In genomic region chr12:2688381-2688881, GRCh38 we compare ENCODE assay signal across 23 cellular contexts.
DNase-seq lines count a peak whose midpoint lies in the region; TF ChIP-seq lines count a peak whose summit lies in the region.
"Had no signal": no experiment of that assay in that cellular context is flagged by ENCODE, and none has a peak within 500 bp of the region (broad histone marks: within the 10 kb centered on the region; RNA-seq: fewer than 3 reads in every experiment).

No MANE protein-coding gene starts in this region.

- no peak overlapping the region for H4K91ac ChIP-seq in neuronal stem cell (ENCODE audit: low read depth, low read length, poor library complexity)

- peaks cover 10% of the 10 kb centered on the region for H3K27me3 ChIP-seq in H7 (ENCODE audit: control insufficient read depth, insufficient read depth, low read length)
- no peaks in the 10 kb centered on the region for H3K27me3 ChIP-seq in Loucy (ENCODE audit: insufficient read depth, low read length, poor library complexity, severe bottlenecking)
- H3K27me3 ChIP-seq in esophagus muscularis mucosa = peaks cover 0 to 3% (median 0%) of the 10 kb centered on the region in 4 donors
- peaks cover 0 to 54% (median 9%) of the 10 kb centered on the region in 3 experiments for H3K27me3 ChIP-seq in neuronal stem cell (ENCODE audit: control insufficient read depth in 3 of 3, insufficient read depth in 3 of 3, low read depth in 1 of 3, low read length in 3 of 3)

- H3K4me3 ChIP-seq in H7 (ENCODE audit: insufficient read depth, low read depth, low read length) = no peak overlapping the region
- H3K4me3 ChIP-seq in Loucy (ENCODE audit: low read length, poor library complexity, severe bottlenecking) = no peak overlapping the region
- H3K4me3 ChIP-seq in esophagus muscularis mucosa = no peak overlapping the region
- H3K4me3 ChIP-seq in neuronal stem cell (ENCODE audit: low read length in 2 of 2) = no peak overlapping the region
- H3K4me3 ChIP-seq: PC-9, SJCRH30 had no signal

- 93% methylated on average over 17 of the region's 19 CpGs for WGBS in esophagus muscularis mucosa
- no CpG with 5 or more reads among the region's 19 CpGs for WGBS in neuronal stem cell (ENCODE audit: extremely low coverage in 2 of 2, insufficient read length in 2 of 2, insufficient replicate concordance in 1 of 2), 2 donors

- no peak overlapping the region for H2BK15ac ChIP-seq in neuronal stem cell (ENCODE audit: low read length)

- H3K79me2 ChIP-seq in Loucy (ENCODE audit: insufficient read depth, low read length) = peaks cover 12% of the 10 kb centered on the region; the same call in 1 of the 2 replicates

- H3K79me1 ChIP-seq in neuronal stem cell (ENCODE audit: low read depth, low read length) = no peaks in the 10 kb centered on the region

- H3K4me3 Mint-ChIP-seq in glutamatergic neuron (ENCODE audit: unreplicated experiment) = no peak overlapping the region

- H3K18ac ChIP-seq in neuronal stem cell (ENCODE audit: low read length) = peak overlapping the region; percentile 3

- no peak overlapping the region for H3K27ac Mint-ChIP-seq in glutamatergic neuron (ENCODE audit: unreplicated experiment)
- H3K27ac Mint-ChIP-seq: B cell, IgD-negative memory B cell had no signal

- H2AFZ ChIP-seq in Loucy (ENCODE audit: low read length) (no peak overlapping the region), neuronal stem cell (ENCODE audit: low read length) (no peak overlapping the region)
- H2AFZ ChIP-seq: PC-9 had no signal

- H2BK5ac ChIP-seq in neuronal stem cell (ENCODE audit: low read length) = no peak overlapping the region

- DNase-seq in H7 (peak; percentile 33), esophagus muscularis mucosa (ENCODE audit: extremely low spot score) (peak; percentile 81), neuronal stem cell (ENCODE audit: low spot score) (no peak), glutamatergic neuron (no peak), SW480 (ENCODE audit: low spot score) (no peak)
- no peak for DNase-seq in activated naive CD4-positive, alpha-beta T cell treated with anti-CD3 and anti-CD28 coated beads, Interleukin-2, amount 50 U/mL, for 16 hours
- DNase-seq: CD8-positive, alpha-beta memory T cell; DMS 273 treated with DMSO at 0.1 percent for 48 hours; DMS79; EL; GF-D8; NCI-H1048; NCI-H1417; NCI-H1694 treated with DMSO at 0.1 percent for 48 hours; NCI-H2081; NCI-H2227 treated with DMSO at 0.1 percent for 48 hours; PC-9; SJCRH30 had no signal

- intact Hi-C loops in esophagus muscularis mucosa (cut with DNase I) = no loop called here

- H3K4me1 ChIP-seq in Loucy (ENCODE audit: insufficient read depth, low read length, poor library complexity, severe bottlenecking) (peaks cover 24% of the 10 kb centered on the region), esophagus muscularis mucosa (peaks cover 0 to 15% (median 6%) of the 10 kb centered on the region in 4 donors), neuronal stem cell (ENCODE audit: control insufficient read depth in 2 of 2, insufficient read depth in 1 of 2, low read depth in 1 of 2, low read length in 2 of 2) (peaks cover 0 to 9% of the 10 kb centered on the region in 2 donors)
- H3K4me1 ChIP-seq: SJCRH30 had no signal

- H3K9me3 ChIP-seq in Loucy (ENCODE audit: insufficient read depth, low read depth, low read length) (no peaks in the 10 kb centered on the region), esophagus muscularis mucosa (no peaks in the 10 kb centered on the region), neuronal stem cell (replicated peaks in 1 of 2; ENCODE audit: control insufficient read depth in 2 of 2, insufficient read depth in 1 of 2, low read depth in 1 of 2, low read length in 2 of 2) (peaks cover 2 to 5% of the 10 kb centered on the region in 2 donors)
- H3K9me3 ChIP-seq: SJCRH30 had no signal

- H3K4ac ChIP-seq in neuronal stem cell (ENCODE audit: low read length) = no peak overlapping the region

- no peak for TF ChIP-seq EP300 in esophagus muscularis mucosa (IDR thresholded peaks at IDR 0.05)

- H3F3A ChIP-seq in Loucy (ENCODE audit: low read depth) = no peaks in the 10 kb centered on the region

- no peaks in the 10 kb centered on the region for H4K20me1 ChIP-seq in Loucy (ENCODE audit: insufficient read depth, low read length, poor library complexity, severe bottlenecking)

- H3K9ac ChIP-seq in Loucy (ENCODE audit: low read depth, low read length, poor library complexity, severe bottlenecking) (no peak overlapping the region), neuronal stem cell (ENCODE audit: low read depth, low read length, poor library complexity) (no peak overlapping the region)
- H3K9ac ChIP-seq: KMS-11 had no signal

- H3K4me2 ChIP-seq in Loucy (ENCODE audit: low read depth, low read length, poor library complexity, severe bottlenecking) (peak overlapping the region; percentile 84), neuronal stem cell (ENCODE audit: insufficient read depth, low read length, poor library complexity, severe bottlenecking) (no peak overlapping the region)
- H3K4me2 ChIP-seq: KMS-11, PC-9 had no signal

- no peak overlapping the region for H2BK120ac ChIP-seq in neuronal stem cell (ENCODE audit: low read depth, low read length)

- H2AK5ac ChIP-seq in neuronal stem cell (ENCODE audit: low read depth, low read length) = peak overlapping the region; percentile 65

- peaks cover 10% of the 10 kb centered on the region for H3K9me3 Mint-ChIP-seq in glutamatergic neuron (ENCODE audit: unreplicated experiment)
- H3K9me3 Mint-ChIP-seq: CD8-positive, alpha-beta memory T cell; IgD-negative memory B cell had no signal

- no peak overlapping the region for H4K8ac ChIP-seq in neuronal stem cell (ENCODE audit: low read depth, low read length)

- H3K27ac ChIP-seq in esophagus muscularis mucosa (replicated peaks in 1 of 4) = no peak overlapping the region
- no peak overlapping the region for H3K27ac ChIP-seq in neuronal stem cell (replicated peaks; ENCODE audit: low read length)
- H3K27ac ChIP-seq: C4-2B, KMS-11, PC-9, SJCRH30 had no signal

- no peak for TF ChIP-seq POLR2A in esophagus muscularis mucosa (IDR thresholded peaks at IDR 0.05; ENCODE audit: low read depth)

- H3K4me1 Mint-ChIP-seq in glutamatergic neuron (ENCODE audit: low read depth, unreplicated experiment) = peaks cover 9% of the 10 kb centered on the region

- H3K23ac ChIP-seq in neuronal stem cell (ENCODE audit: low read depth, low read length, poor library complexity) = no peak overlapping the region

- TF ChIP-seq CTCF in Loucy (conservative IDR thresholded peaks at IDR 0.05; ENCODE audit: low read length) (no peak), esophagus muscularis mucosa (IDR thresholded peaks at IDR 0.05) (no peak), glutamatergic neuron (IDR thresholded peaks at IDR 0.05; ENCODE audit: partially characterized antibody, unreplicated experiment) (no peak)

- H3K36me3 Mint-ChIP-seq in glutamatergic neuron (ENCODE audit: unreplicated experiment) = no peaks in the 10 kb centered on the region

- H2BK12ac ChIP-seq in neuronal stem cell (ENCODE audit: low read length) = no peak overlapping the region

- peaks cover 7% of the 10 kb centered on the region for H3K27me3 Mint-ChIP-seq in glutamatergic neuron (ENCODE audit: unreplicated experiment)

- H3K14ac ChIP-seq in neuronal stem cell (ENCODE audit: low read length) = no peak overlapping the region

- no peaks in the 10 kb centered on the region for H3K9me2 ChIP-seq in Loucy (replicated peaks; ENCODE audit: low read depth, low read length)

- no peaks in the 10 kb centered on the region for H3K36me3 ChIP-seq in H7 (replicated peaks; ENCODE audit: control insufficient read depth, insufficient read depth, low read length)
- no peaks in the 10 kb centered on the region for H3K36me3 ChIP-seq in Loucy (ENCODE audit: insufficient read depth, low read length)
- H3K36me3 ChIP-seq in esophagus muscularis mucosa = peaks cover 24 to 79% (median 73%) of the 10 kb centered on the region in 4 donors
- no peaks in the 10 kb centered on the region for H3K36me3 ChIP-seq in neuronal stem cell (replicated peaks in 1 of 2; ENCODE audit: control insufficient read depth in 2 of 2, insufficient read depth in 2 of 2, low read length in 2 of 2)
- H3K36me3 ChIP-seq: SJCRH30 had no signal

Comparison
In these comparisons a context has a peak if more than half of its experiments do, and no peak if none do; other contexts are left out.
1. DNase-seq: peak in H7 (single experiment) and esophagus muscularis mucosa (single experiment); none in neuronal stem cell (single experiment), activated naive CD4-positive, alpha-beta T cell treated with anti-CD3 and anti-CD28 coated beads, Interleukin-2, amount 50 U/mL, for 16 hours (single experiment), glutamatergic neuron (single experiment) and SW480 (single experiment).